8 cellular contexts compared by ENCODE assay signal in the genomic region with DNA sequence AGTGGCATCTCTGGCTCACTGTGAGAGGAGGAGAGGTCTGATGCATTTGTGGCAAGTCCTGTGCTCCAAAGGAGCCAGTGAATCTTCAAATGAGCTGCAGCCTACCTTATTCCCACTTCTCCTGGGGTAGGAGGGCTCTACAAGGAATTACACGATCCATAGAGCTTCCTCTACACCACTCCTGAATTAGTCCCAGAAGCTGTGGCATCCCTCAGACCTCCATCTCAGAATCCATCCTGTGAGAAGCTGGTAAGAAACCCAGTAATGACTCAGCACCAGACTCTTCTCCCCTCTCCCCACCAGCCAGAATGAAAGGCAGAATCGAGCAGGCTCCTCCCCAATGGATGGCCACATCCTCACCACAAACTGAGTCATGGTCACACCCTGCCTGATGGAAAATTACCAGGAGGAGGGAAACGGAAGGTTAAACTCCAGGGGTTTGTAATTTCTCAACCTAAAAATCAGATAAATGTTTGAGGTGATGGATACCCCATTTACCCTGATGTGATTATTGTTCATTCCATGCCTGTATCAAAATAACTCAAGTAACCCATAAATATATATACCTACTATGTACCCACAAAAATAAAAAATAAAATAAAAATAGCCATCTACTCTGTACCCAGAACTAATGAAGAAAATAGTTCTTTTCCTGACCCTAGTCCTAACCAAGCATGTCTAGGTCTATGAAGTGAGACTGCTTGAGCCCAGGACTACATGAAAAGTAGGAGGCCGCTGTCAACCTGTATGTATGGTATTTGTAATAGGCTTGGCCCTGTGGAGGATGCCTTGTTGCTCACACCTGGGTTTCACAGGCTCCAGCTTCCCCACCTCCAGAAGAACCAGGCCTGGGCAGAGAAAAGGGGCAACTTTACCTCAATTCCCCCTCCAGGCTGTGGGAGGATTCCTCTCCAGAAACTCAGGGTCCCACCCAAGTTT. TPM values are rescaled to one million over a fixed set of nuclear protein-coding genes. Genes with fewer than 3 reads are reported as not detected.
DNase-seq lines count a peak whose midpoint lies in the region; ATAC-seq lines count a peak whose summit lies in the region.

No MANE protein-coding gene starts in this region.

- DNase-seq in GM03348 (ENCODE audit: low spot score) (peak; percentile 93), HCEC 1CT (peak; percentile 97), NCI-H226 (peak; percentile 98), renal cortical epithelial cell (ENCODE audit: low read depth) (peak; percentile 97), cortex of kidney (lab: John Stamatoyannopoulos, UW) (no peak)
- peak; percentile 77 for DNase-seq in activated CD8-positive, alpha-beta memory T cell treated with anti-CD3 and anti-CD28 coated beads for 24 hours

- ATAC-seq in esophagus mucosa (peak; percentile 94), HG03439 (IDR thresholded peaks at IDR 0.05; ENCODE audit: unreplicated experiment) (no peak)

RNA-seq across cellular contexts. Expression of a gene that starts 6.6 kb away (rescaled TPM):
- total RNA-seq in esophagus mucosa (1,103 TPM), renal cortical epithelial cell (3,079 and 5,384 TPM in 2 replicates)

RNA-seq across cellular contexts. Expression of a gene that starts 34.8 kb away (rescaled TPM):
- total RNA-seq in esophagus mucosa, result 32.6 TPM
- 13.9 and 22.3 TPM in 2 replicates for total RNA-seq in renal cortical epithelial cell

RNA-seq across cellular contexts. Expression of a gene that starts 40.0 kb away (rescaled TPM):
- total RNA-seq in esophagus mucosa (4.0 TPM), renal cortical epithelial cell (0.52 and 1.8 TPM in 2 replicates)
